In the genomic region with DNA sequence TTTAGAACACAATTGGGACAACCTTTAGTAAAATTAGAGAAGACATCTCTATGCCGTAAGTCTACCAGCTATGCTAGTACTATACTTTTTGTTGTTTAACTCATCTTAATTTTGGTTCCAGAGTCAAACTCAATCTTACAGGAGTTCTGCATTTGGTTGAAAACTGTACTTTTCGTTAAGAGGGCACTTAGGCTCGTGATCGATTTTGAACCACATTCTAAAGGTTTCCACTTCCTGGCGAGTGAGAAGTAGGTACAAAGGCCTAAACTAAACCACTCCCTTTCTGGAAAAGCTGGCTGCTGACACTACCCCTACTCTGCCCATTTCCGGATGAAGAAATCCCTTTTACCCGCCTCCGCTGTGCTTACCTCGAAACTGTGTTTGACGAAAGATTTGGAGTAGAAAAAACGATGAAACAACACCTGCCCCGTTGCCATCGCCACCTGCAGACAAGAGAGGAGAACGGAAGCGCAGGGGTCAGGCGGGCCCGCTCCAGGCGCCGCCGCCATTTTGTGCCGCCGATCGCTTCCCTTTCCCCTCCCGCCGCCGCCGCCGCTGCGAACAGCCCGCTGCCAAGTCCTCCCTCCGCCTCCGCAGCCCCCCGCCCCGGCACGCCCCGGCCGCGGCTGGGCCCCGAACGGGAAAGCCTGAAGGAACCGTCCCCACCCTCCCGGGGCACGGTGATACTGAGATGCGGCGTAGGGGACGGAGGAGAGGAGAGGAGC, we compare ENCODE assay signal across 2 cellular contexts.
A peak's percentile ranks its signal among the peaks of the same experiment; 100 is the strongest.
TF ChIP-seq lines count a peak whose summit lies in the region.

No MANE protein-coding gene starts in this region.

TF ChIP-seq in HEK293T, 16 proteins besides CTCF, POLR2A, EP300 and RAD21 (continued from another document):
- TF ChIP-seq BHLHE40 (IDR thresholded peaks at IDR 0.05; ENCODE audit: borderline replicate concordance) (no peak), ARNT (IDR thresholded peaks at IDR 0.05) (no peak), ZNF384 (IDR thresholded peaks at IDR 0.05) (no peak), FOXM1 (IDR thresholded peaks at IDR 0.05; ENCODE audit: borderline replicate concordance) (no peak), FOXK2 (IDR thresholded peaks at IDR 0.05) (no peak), ELF4 (IDR thresholded peaks at IDR 0.05) (no peak), SP1 (IDR thresholded peaks at IDR 0.05) (no peak), SUZ12 (IDR thresholded peaks at IDR 0.05) (no peak), LEF1 (IDR thresholded peaks at IDR 0.05; ENCODE audit: borderline replicate concordance) (no peak)
- TF ChIP-seq, protein P1, sequence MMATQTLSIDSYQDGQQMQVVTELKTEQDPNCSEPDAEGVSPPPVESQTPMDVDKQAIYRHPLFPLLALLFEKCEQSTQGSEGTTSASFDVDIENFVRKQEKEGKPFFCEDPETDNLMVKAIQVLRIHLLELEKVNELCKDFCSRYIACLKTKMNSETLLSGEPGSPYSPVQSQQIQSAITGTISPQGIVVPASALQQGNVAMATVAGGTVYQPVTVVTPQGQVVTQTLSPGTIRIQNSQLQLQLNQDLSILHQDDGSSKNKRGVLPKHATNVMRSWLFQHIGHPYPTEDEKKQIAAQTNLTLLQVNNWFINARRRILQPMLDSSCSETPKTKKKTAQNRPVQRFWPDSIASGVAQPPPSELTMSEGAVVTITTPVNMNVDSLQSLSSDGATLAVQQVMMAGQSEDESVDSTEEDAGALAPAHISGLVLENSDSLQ (IDR thresholded peaks at IDR 0.05): no peak

TF ChIP-seq in GM12878, 131 proteins besides CTCF, POLR2A, EP300 and RAD21 (continued from another document and continues in another):
- TF ChIP-seq SKIL (IDR thresholded peaks at IDR 0.05; ENCODE audit: low read depth, poor library complexity, severe bottlenecking) (peak; percentile 55), NFXL1 (IDR thresholded peaks at IDR 0.05; ENCODE audit: borderline replicate concordance) (no peak), SREBF2 (IDR thresholded peaks at IDR 0.05; ENCODE audit: low read length) (no peak), HDAC6 (IDR thresholded peaks at IDR 0.05; ENCODE audit: unreplicated experiment) (no peak), TCF7 (IDR thresholded peaks at IDR 0.05; ENCODE audit: borderline replicate concordance) (no peak), RCOR1 (conservative IDR thresholded peaks at IDR 0.05; ENCODE audit: low read depth, low read length) (no peak), USF1 (IDR thresholded peaks at IDR 0.05; ENCODE audit: borderline replicate concordance, extremely low read length, insufficient read depth, low read depth, low read length) (no peak), NR2C2 (IDR thresholded peaks at IDR 0.05; ENCODE audit: borderline replicate concordance, control insufficient read depth, insufficient read length, low read depth) (no peak), REST (IDR thresholded peaks at IDR 0.05; ENCODE audit: low read depth, low read length) (no peak), ETV6 (conservative IDR thresholded peaks at IDR 0.05 in 1 of 2, IDR thresholded peaks at IDR 0.05 in 1 of 2; ENCODE audit: borderline replicate concordance in 1 of 2, low read depth in 1 of 2) (peak in 1 of 2 experiments; percentile 71; a peak in 1 of 4 replicates), CREM (IDR thresholded peaks at IDR 0.05; ENCODE audit: low read depth) (no peak; the same call in 1 of the 2 replicates), RFX5 (IDR thresholded peaks at IDR 0.05; ENCODE audit: low read depth, low read length) (no peak), MTA3 (IDR thresholded peaks at IDR 0.05; ENCODE audit: borderline replicate concordance, low read length) (no peak), GABPA (IDR thresholded peaks at IDR 0.05; ENCODE audit: low read depth) (0 out of 2 replicates have a peak, but pooled peaks have one; percentile 14), BHLHE40 (IDR thresholded peaks at IDR 0.05; ENCODE audit: borderline replicate concordance in 1 of 2, low read depth in 2 of 2, low read length in 1 of 2) (peak in 1 of 2 experiments; percentile 23; a peak in 1 of 4 replicates), ZNF687 (IDR thresholded peaks at IDR 0.05) (peak; percentile 16; the same call in 1 of the 2 replicates), MAX (IDR thresholded peaks at IDR 0.05; ENCODE audit: low read depth, low read length) (no peak), SMC3 (IDR thresholded peaks at IDR 0.05; ENCODE audit: borderline replicate concordance, low read length) (no peak), PRDM15 (CRISPR knock-in tag; IDR thresholded peaks at IDR 0.05) (no peak), EED (IDR thresholded peaks at IDR 0.05; ENCODE audit: low read depth) (no peak), ZNF384 (IDR thresholded peaks at IDR 0.05; ENCODE audit: borderline replicate concordance, low read depth, low read length) (peak; percentile 38; the same call in 1 of the 2 replicates)
- TF ChIP-seq, protein P1 (IDR thresholded peaks at IDR 0.05): no peak
